Comparison of ENCODE assay signal across 8 cellular contexts in the genomic region with DNA sequence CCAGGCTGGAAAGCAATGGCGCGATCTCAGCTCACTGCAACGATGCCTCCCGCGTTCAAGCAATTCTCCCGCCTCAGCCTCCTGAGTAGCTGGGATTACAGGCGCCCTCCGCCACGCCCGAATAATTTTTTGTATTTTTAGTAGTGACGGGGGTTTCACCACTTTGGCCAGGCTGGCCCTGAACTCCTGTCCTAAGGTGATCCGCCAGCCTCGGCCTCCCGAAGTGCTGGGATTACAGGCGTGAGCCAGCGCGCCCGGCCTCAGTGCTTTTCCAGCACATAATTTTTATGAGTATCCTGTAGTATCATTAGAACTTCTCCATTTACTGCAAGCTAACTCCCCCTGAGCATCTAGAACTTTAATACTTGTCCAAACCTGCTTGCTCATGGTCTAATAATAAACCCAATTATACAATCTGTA. TPM values are rescaled to one million over a fixed set of nuclear protein-coding genes. Genes with fewer than 3 reads are reported as not detected.
DNase-seq lines count a peak whose midpoint lies in the region; ATAC-seq and TF ChIP-seq lines count a peak whose summit lies in the region.

No MANE protein-coding gene starts in this region.

- no peak for ATAC-seq in stimulated activated naive CD8-positive, alpha-beta T cell treated with anti-CD3 and anti-CD28 coated beads, Interleukin-15, Interleukin-2, amounts not matched to agents 100 U/mL and 50 U/mL, for 24 hours
- ATAC-seq in HG02759 (IDR thresholded peaks at IDR 0.05; ENCODE audit: unreplicated experiment), result no peak

- H3K4me3 ChIP-seq in cardiac fibroblast (replicated peaks in 1 of 2; ENCODE audit: low read depth in 2 of 2, low read length in 2 of 2), result peak overlapping the region; percentile 68 to 82
- peak overlapping the region; percentile 95 for H3K4me3 ChIP-seq in mononuclear cell (ENCODE audit: low read length)

- H3K27me3 Mint-ChIP-seq in stimulated activated naive CD8-positive, alpha-beta T cell treated with anti-CD3 and anti-CD28 coated beads, Interleukin-15, Interleukin-2, amounts not matched to agents 100 ng/mL and 50 ng/mL, for 24 hours, result no peaks in the 10 kb centered on the region

- no peaks in the 10 kb centered on the region for H3K9me3 Mint-ChIP-seq in stimulated activated naive CD8-positive, alpha-beta T cell treated with anti-CD3 and anti-CD28 coated beads, Interleukin-15, Interleukin-2, amounts not matched to agents 100 ng/mL and 50 ng/mL, for 24 hours

- TF ChIP-seq CTCF in cardiac fibroblast (IDR thresholded peaks at IDR 0.05; ENCODE audit: low read depth, low read length), result no peak

- peaks cover 20% of the 10 kb centered on the region for H3K36me3 Mint-ChIP-seq in stimulated activated naive CD8-positive, alpha-beta T cell treated with anti-CD3 and anti-CD28 coated beads, Interleukin-15, Interleukin-2, amounts not matched to agents 100 ng/mL and 50 ng/mL, for 24 hours (ENCODE audit: low read depth)

- H3K4me1 Mint-ChIP-seq in stimulated activated naive CD8-positive, alpha-beta T cell treated with anti-CD3 and anti-CD28 coated beads, Interleukin-15, Interleukin-2, amounts not matched to agents 100 ng/mL and 50 ng/mL, for 24 hours (ENCODE audit: low read depth), result peaks cover 41% of the 10 kb centered on the region

- H3K27ac Mint-ChIP-seq in stimulated activated naive CD8-positive, alpha-beta T cell treated with anti-CD3 and anti-CD28 coated beads, Interleukin-15, Interleukin-2, amounts not matched to agents 100 ng/mL and 50 ng/mL, for 24 hours, result peak overlapping the region; percentile 84

- no peaks in the 10 kb centered on the region for H3K27me3 ChIP-seq in mononuclear cell (ENCODE audit: insufficient read depth, low read length)

- DNase-seq in stimulated activated naive CD8-positive, alpha-beta T cell treated with anti-CD3 and anti-CD28 coated beads, Interleukin-15, Interleukin-2, amounts not matched to agents 100 U/mL and 50 U/mL, for 24 hours, result no peak
- no peak for DNase-seq in cardiac fibroblast (ENCODE audit: low read depth in 2 of 2)
- DNase-seq in cerebellar cortex (ENCODE audit: low spot score), result no peak
- no peak for DNase-seq in Ammon's horn (ENCODE audit: low spot score)
- no peak for DNase-seq in NCI-H1694 (lab: John Stamatoyannopoulos, UW)

- H3K9me3 ChIP-seq in mononuclear cell (ENCODE audit: low read depth, low read length), result no peaks in the 10 kb centered on the region

- peak overlapping the region; percentile 86 for H3K4me3 Mint-ChIP-seq in stimulated activated naive CD8-positive, alpha-beta T cell treated with anti-CD3 and anti-CD28 coated beads, Interleukin-15, Interleukin-2, amounts not matched to agents 100 ng/mL and 50 ng/mL, for 24 hours

- peaks cover 26% of the 10 kb centered on the region for H3K4me1 ChIP-seq in mononuclear cell (ENCODE audit: insufficient read depth, low read length)

RNA-seq across cellular contexts. Expression of a gene that starts 1.8 kb away (rescaled TPM):
- 76.4 TPM for total RNA-seq in mononuclear cell
